21 cellular contexts compared by ENCODE assay signal in the genomic region with DNA sequence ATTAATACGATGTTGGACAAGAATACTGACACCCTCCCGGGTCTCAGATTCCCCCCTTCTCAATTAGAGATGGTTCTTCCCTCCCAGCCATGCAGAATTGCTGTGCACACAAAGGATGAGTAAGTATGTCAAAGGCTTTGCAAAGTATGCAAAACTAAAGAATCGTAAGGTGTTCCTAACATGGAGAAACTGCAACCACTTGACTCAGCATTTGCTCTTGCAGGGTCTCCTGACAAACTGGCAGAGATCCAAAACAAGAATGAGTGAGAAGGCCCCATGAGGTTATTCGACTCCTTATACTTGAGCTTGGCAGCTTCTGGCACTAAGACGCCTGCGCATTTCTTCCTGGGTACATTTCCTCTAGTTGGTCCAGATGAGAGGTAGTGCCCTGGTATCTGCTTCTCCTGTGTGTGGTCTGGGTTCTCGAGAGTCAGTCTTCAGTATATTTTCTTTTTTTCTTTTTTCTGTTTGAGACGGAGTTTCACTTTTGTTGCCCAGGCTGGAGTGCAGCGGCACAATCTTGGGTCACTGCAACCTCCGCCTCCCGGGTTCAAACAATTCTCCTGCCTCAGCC. TPM values are rescaled to one million over a fixed set of nuclear protein-coding genes. Genes with fewer than 3 reads are reported as not detected.
DNase-seq lines count a peak whose midpoint lies in the region; ATAC-seq and TF ChIP-seq lines count a peak whose summit lies in the region.
"Had no signal": no experiment of that assay in that cellular context is flagged by ENCODE, and none has a peak within 500 bp of the region (broad histone marks: within the 10 kb centered on the region; RNA-seq: fewer than 3 reads in every experiment).

No MANE protein-coding gene starts in this region.

- peaks cover 0 to 5% (median 0%) of the 10 kb centered on the region in 4 donors for H3K27me3 ChIP-seq in esophagus muscularis mucosa
- H3K27me3 ChIP-seq: MG63, SJSA1 had no signal

- H3K9me3 ChIP-seq in esophagus muscularis mucosa = no peaks in the 10 kb centered on the region
- H3K9me3 ChIP-seq: MG63, SJSA1 had no signal

- TF ChIP-seq POLR2A in esophagus muscularis mucosa (IDR thresholded peaks at IDR 0.05; ENCODE audit: low read depth) = no peak

- no peaks in the 10 kb centered on the region for H3K36me3 ChIP-seq in esophagus muscularis mucosa
- H3K36me3 ChIP-seq: MG63, SJSA1 had no signal

- WGBS in esophagus muscularis mucosa = 74% methylated on average over 11 of the region's 11 CpGs

- H3K27ac ChIP-seq in esophagus muscularis mucosa (replicated peaks in 1 of 4) = no peak overlapping the region
- H3K27ac ChIP-seq: 22Rv1, HL-60, SJSA1 had no signal

- TF ChIP-seq CTCF in esophagus muscularis mucosa (IDR thresholded peaks at IDR 0.05) = no peak

- H3K4me1 ChIP-seq in esophagus muscularis mucosa = no peaks in the 10 kb centered on the region
- H3K4me1 ChIP-seq: SJSA1 had no signal

- intact Hi-C loops in esophagus muscularis mucosa (cut with DNase I) = no loop called here

- DNase-seq in DMS 273 (lab: John Stamatoyannopoulos, UW; ENCODE audit: unreplicated experiment) = peak; percentile 36
- no peak for DNase-seq in DMS 273 treated with DMSO at 0.1 percent for 48 hours (lab: John Stamatoyannopoulos, UW)
- DNase-seq in NCI-H2171 treated with DMSO at 0.1 percent for 48 hours (lab: John Stamatoyannopoulos, UW) = peak; percentile 80
- DNase-seq in esophagus muscularis mucosa (ENCODE audit: extremely low spot score) = peak; percentile 91
- no peak for DNase-seq in iPS-NIHi7 (ENCODE audit: extremely low spot score)
- DNase-seq in AG08396 (ENCODE audit: low spot score) = no peak
- DNase-seq: COR-L47, DMS153, EL, MG63, NCI-H1092 treated with DMSO at 0.1 percent for 48 hours, NCI-H2081, NCI-H226, NCI-H524 had no signal

- H3K4me3 ChIP-seq in esophagus muscularis mucosa = no peak overlapping the region
- H3K4me3 ChIP-seq: MG63, SJSA1 had no signal

- no peak for TF ChIP-seq EP300 in esophagus muscularis mucosa (IDR thresholded peaks at IDR 0.05)

- ATAC-seq in GM18519 (IDR thresholded peaks at IDR 0.05; ENCODE audit: low FRiP score, unreplicated experiment) (no peak), GM21360 (IDR thresholded peaks at IDR 0.05; ENCODE audit: unreplicated experiment) (no peak)
- ATAC-seq: Panc1 had no signal

RNA-seq across cellular contexts. Expression of gene FAM184B, which starts 8.2 kb away (rescaled TPM):
- not detected for total RNA-seq in esophagus muscularis mucosa
- total RNA-seq: B cell, SJSA1 had no signal

RNA-seq across cellular contexts. Expression of gene DCAF16, which starts 37.3 kb away (rescaled TPM):
- total RNA-seq in esophagus muscularis mucosa = 10 to 100 TPM; 23.4 to 28.7 (median 26.3) TPM

RNA-seq across cellular contexts. Expression of gene NCAPG, which starts 37.6 kb away (rescaled TPM):
- under 1 TPM in 3 of 4 donors, not detected in 1; 0.17 to 0.98 (median 0.71) TPM for total RNA-seq in esophagus muscularis mucosa

Comparison
In these comparisons a context has a peak if more than half of its experiments do, and no peak if none do; other contexts are left out.
1. DNase-seq: peak in DMS 273 (single experiment), NCI-H2171 treated with DMSO at 0.1 percent for 48 hours (single experiment) and esophagus muscularis mucosa (single experiment); none in DMS 273 treated with DMSO at 0.1 percent for 48 hours (single experiment), iPS-NIHi7 (single experiment) and AG08396 (single experiment).